9 cellular contexts compared by ENCODE assay signal in genomic region chr1:44802306-44803061, GRCh38. TPM values are rescaled to one million over a fixed set of nuclear protein-coding genes. Genes with fewer than 3 reads are reported as not detected.
DNase-seq lines count a peak whose midpoint lies in the region; ATAC-seq, FAIRE-seq and TF ChIP-seq lines count a peak whose summit lies in the region.
"Had no signal": no experiment of that assay in that cellular context is flagged by ENCODE, and none has a peak within 500 bp of the region (broad histone marks: within the 10 kb centered on the region; RNA-seq: fewer than 3 reads in every experiment).

No MANE protein-coding gene starts in this region.

- H3K36me3 ChIP-seq in adipocyte (ENCODE audit: control insufficient read depth, insufficient read depth, low read length, severe bottlenecking) (peaks cover 32% of the 10 kb centered on the region), kidney (ENCODE audit: control insufficient read depth in 1 of 2, insufficient read depth in 2 of 2, low read length in 2 of 2) (peaks cover 4 to 8% of the 10 kb centered on the region in 2 donors)

- H3K27me3 ChIP-seq in adipocyte (replicated peaks; ENCODE audit: control insufficient read depth, insufficient read depth, low read length), result no peaks in the 10 kb centered on the region

- H3K27me3 Mint-ChIP-seq in stimulated activated naive B cell treated with anti-CD40 and anti-IgM and Interleukin-4, amounts not matched to agents 10 μg/mL and 1 μg/mL and 100 μg/mL, for 72 hours, result no peaks in the 10 kb centered on the region

- peak overlapping the region; percentile 59 for H3K27ac Mint-ChIP-seq in stimulated activated naive B cell treated with anti-CD40 and anti-IgM and Interleukin-4, amounts not matched to agents 10 μg/mL and 1 μg/mL and 100 μg/mL, for 72 hours

- H3K9ac ChIP-seq in adipocyte (ENCODE audit: low read length), result peak overlapping the region; percentile 90
- peak overlapping the region in 1 of 2 donors; percentile 51 for H3K9ac ChIP-seq in kidney (ENCODE audit: low read length in 2 of 2)

- DNase-seq in NCI-H1694 (lab: John Stamatoyannopoulos, UW) (peak; percentile 65), NCI-H1694 treated with DMSO at 0.1 percent for 48 hours (lab: John Stamatoyannopoulos, UW) (no peak), adipocyte (ENCODE audit: low read depth) (no peak), kidney (peak; percentile 74), islet precursor cell (no peak), DMS79 (lab: John Stamatoyannopoulos, UW) (no peak)
- DNase-seq in stimulated activated naive B cell treated with anti-CD40 and anti-IgM and Interleukin-4, amounts not matched to agents 10 μg/mL and 1 μg/mL and 100 μg/mL, for 72 hours, result no peak
- DNase-seq in effector CD4-positive, alpha-beta T cell, result no peak
- DNase-seq: 8988T had no signal

- H3K4me1 Mint-ChIP-seq in stimulated activated naive B cell treated with anti-CD40 and anti-IgM and Interleukin-4, amounts not matched to agents 10 μg/mL and 1 μg/mL and 100 μg/mL, for 72 hours, result peaks cover 48 to 71% of the 10 kb centered on the region in 2 donors

- H3K9me3 ChIP-seq in adipocyte (ENCODE audit: control insufficient read depth, low read length) (no peaks in the 10 kb centered on the region), kidney (ENCODE audit: control insufficient read depth in 1 of 2, low read length in 2 of 2) (no peaks in the 10 kb centered on the region)

- intact Hi-C loops in kidney (cut with DNase I), result no loop called here

- no peak for TF ChIP-seq CTCF in kidney (IDR thresholded peaks at IDR 0.05; ENCODE audit: borderline replicate concordance, extremely low read depth, insufficient read depth)

- peaks cover 35% of the 10 kb centered on the region for H3K4me1 ChIP-seq in adipocyte (ENCODE audit: control insufficient read depth, insufficient read depth, low read length)
- H3K4me1 ChIP-seq in kidney (ENCODE audit: control insufficient read depth in 1 of 2, insufficient read depth in 1 of 2, low read depth in 1 of 2, low read length in 2 of 2), result peaks cover 10 to 25% of the 10 kb centered on the region in 2 donors

- H3K4me3 ChIP-seq in adipocyte (ENCODE audit: low read length) (peak overlapping the region; percentile 85), kidney (ENCODE audit: low read length in 2 of 2) (peak overlapping the region; percentile 49 to 76)

- H3K36me3 Mint-ChIP-seq in stimulated activated naive B cell treated with anti-CD40 and anti-IgM and Interleukin-4, amounts not matched to agents 10 μg/mL and 1 μg/mL and 100 μg/mL, for 72 hours, result peaks cover 40 to 59% of the 10 kb centered on the region in 2 donors

- H3K9me3 Mint-ChIP-seq in stimulated activated naive B cell treated with anti-CD40 and anti-IgM and Interleukin-4, amounts not matched to agents 10 μg/mL and 1 μg/mL and 100 μg/mL, for 72 hours, result no peaks in the 10 kb centered on the region

- peak overlapping the region; percentile 11 to 32 for H3K27ac ChIP-seq in kidney (ENCODE audit: low read depth in 2 of 2, low read length in 2 of 2)

- no peak for FAIRE-seq in kidney (lab: Jason Lieb, UNC)

- H3K4me3 Mint-ChIP-seq in stimulated activated naive B cell treated with anti-CD40 and anti-IgM and Interleukin-4, amounts not matched to agents 10 μg/mL and 1 μg/mL and 100 μg/mL, for 72 hours, result peak overlapping the region; percentile 87 to 97

- ATAC-seq in stimulated activated naive B cell treated with anti-CD40 and anti-IgM and Interleukin-4, amounts not matched to agents 10 μg/mL and 1 μg/mL and 100 μg/mL, for 72 hours (replicated peaks), result no peak

RNA-seq across cellular contexts. Expression of gene PLK3, which starts 2.3 kb away (rescaled TPM):
- total RNA-seq in kidney, result 24.3 TPM
- polyA plus RNA-seq in kidney (ENCODE audit: insufficient read depth, low read depth, low replicate concordance), result 4.4 TPM

RNA-seq across cellular contexts. Expression of gene DYNLT4, which starts 4.7 kb away (rescaled TPM):
- total RNA-seq in kidney, result 1.2 TPM
- polyA plus RNA-seq in kidney (ENCODE audit: insufficient read depth, low read depth, low replicate concordance), result not detected

RNA-seq across cellular contexts. Expression of gene BTBD19, which starts 5.8 kb away (rescaled TPM):
- total RNA-seq in kidney, result 16.5 TPM
- polyA plus RNA-seq in kidney (ENCODE audit: insufficient read depth, low read depth, low replicate concordance), result 3.2 TPM

RNA-seq across cellular contexts. Expression of gene BEST4, which starts 14.5 kb away (rescaled TPM):
- total RNA-seq in kidney, result 0.50 TPM
- polyA plus RNA-seq in kidney (ENCODE audit: insufficient read depth, low read depth, low replicate concordance), result 0.37 TPM

RNA-seq across cellular contexts. Expression of gene RPS8, which starts 27.1 kb away (rescaled TPM):
- total RNA-seq in kidney, result 1,449 TPM
- polyA plus RNA-seq in kidney (ENCODE audit: insufficient read depth, low read depth, low replicate concordance), result 1,538 TPM

Comparison
In these comparisons a context has a peak if more than half of its experiments do, and no peak if none do; other contexts are left out.
1. DNase-seq: peak in NCI-H1694 (single experiment) and kidney (single experiment); none in NCI-H1694 treated with DMSO at 0.1 percent for 48 hours (single experiment), adipocyte (single experiment), stimulated activated naive B cell treated with anti-CD40 and anti-IgM and Interleukin-4, amounts not matched to agents 10 μg/mL and 1 μg/mL and 100 μg/mL, for 72 hours (single experiment), effector CD4-positive, alpha-beta T cell (single experiment), islet precursor cell (single experiment) and DMS79 (single experiment).